ENCODE assay signal across 25 cellular contexts in the genomic region with DNA sequence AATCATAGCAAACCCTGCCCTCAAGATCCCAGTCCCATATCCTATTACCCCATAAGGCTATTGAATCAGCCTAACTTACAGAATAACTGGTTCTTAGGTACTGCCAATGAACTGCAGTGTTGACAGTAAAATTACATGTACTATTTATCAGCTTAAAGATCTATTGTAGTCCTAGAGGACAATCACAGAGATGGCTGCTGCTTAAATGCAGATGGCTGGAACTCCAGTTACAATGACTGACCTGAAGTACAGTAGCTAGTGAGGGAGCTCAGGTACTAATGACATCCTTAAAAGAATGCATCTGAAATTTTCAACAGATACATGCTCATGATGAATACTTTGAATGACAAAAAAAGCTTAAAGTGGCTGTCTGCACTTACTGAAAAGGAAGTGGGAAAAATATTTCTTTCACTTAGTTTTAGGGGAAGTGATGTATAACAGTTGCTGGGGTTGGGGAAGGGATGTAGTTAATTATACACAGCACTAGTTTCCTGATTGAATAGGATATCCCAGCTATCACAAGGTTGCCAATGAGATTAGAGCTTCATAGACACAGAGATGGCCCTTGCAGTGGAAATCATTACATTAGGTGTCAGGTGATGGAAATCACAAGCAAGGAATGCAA. TPM values are rescaled to one million over a fixed set of nuclear protein-coding genes. Genes with fewer than 3 reads are reported as not detected.
"Had no signal": no experiment of that assay in that cellular context is flagged by ENCODE, and none has a peak within 500 bp of the region (broad histone marks: within the 10 kb centered on the region; RNA-seq: fewer than 3 reads in every experiment).

No MANE protein-coding gene starts in this region.

- H3K27me3 Mint-ChIP-seq: brain had no signal

- DNase-seq: activated gamma-delta T cell treated with Interleukin-2 at 50 U/mL for 16 hours; activated T-cell treated with anti-CD3 and anti-CD28 coated beads, Interleukin-2, amount 50 U/mL, for 1 hour; anterior cingulate cortex; dermis blood vessel endothelial cell; effector CD8-positive, alpha-beta T cell; erythroblast; foreskin melanocyte; lower lobe of right lung; naive thymus-derived CD8-positive, alpha-beta T cell; ovary; stimulated activated CD4-positive, alpha-beta T cell treated with anti-CD3 and anti-CD28 coated beads, Interleukin-12 subunit alpha, Interleukin-12 subunit beta, amount 100 ng/mL, for 4 hours; stomach; T-cell had no signal

- H3K4me3 ChIP-seq: lower lobe of right lung, ovary, prostate gland, right atrium auricular region, stomach, suprapubic skin, tibial nerve had no signal

- H3K27me3 ChIP-seq: neutrophil, ovary, right atrium auricular region, stomach, suprapubic skin, tibial nerve had no signal

- H3K27ac Mint-ChIP-seq: activated naive CD4-positive, alpha-beta T cell treated with anti-CD3 and anti-CD28 coated beads, Interleukin-2, amount 50 U/mL, for 24 hours; naive thymus-derived CD8-positive, alpha-beta T cell; T-cell; T-helper 2 cell treated with Interferon-gamma antibody and Interleukin-4, amounts not matched to agents 5 μg/mL and 100 μg/mL, for 36 hours; WTC11 had no signal

- H3K27ac ChIP-seq: lower lobe of right lung, neutrophil, ovary, prostate gland, right atrium auricular region, stomach, suprapubic skin, tibial nerve had no signal

- H3K36me3 ChIP-seq: lower lobe of right lung, neutrophil, ovary, prostate gland, right atrium auricular region, stomach, suprapubic skin, tibial nerve had no signal

- H3K4me1 Mint-ChIP-seq: activated naive CD4-positive, alpha-beta T cell treated with anti-CD3 and anti-CD28 coated beads, Interleukin-2, amount 50 U/mL, for 24 hours; naive thymus-derived CD8-positive, alpha-beta T cell; T-cell had no signal

- ATAC-seq: naive thymus-derived CD8-positive, alpha-beta T cell; T-cell; WTC11 had no signal

- H3K9me3 Mint-ChIP-seq: activated naive CD4-positive, alpha-beta T cell treated with anti-CD3 and anti-CD28 coated beads, Interleukin-2, amount 50 U/mL, for 24 hours; naive thymus-derived CD8-positive, alpha-beta T cell; T-cell; T-helper 2 cell treated with Interferon-gamma antibody and Interleukin-4, amounts not matched to agents 5 μg/mL and 100 μg/mL, for 36 hours had no signal

- FAIRE-seq: keratinocyte, urothelium cell line had no signal

- H3K9me3 ChIP-seq: lower lobe of right lung, neutrophil, ovary, prostate gland, right atrium auricular region, stomach, suprapubic skin, tibial nerve had no signal

- H3K4me1 ChIP-seq: lower lobe of right lung, prostate gland, right atrium auricular region, stomach, suprapubic skin, tibial nerve had no signal

- H3K36me3 Mint-ChIP-seq: activated naive CD4-positive, alpha-beta T cell treated with anti-CD3 and anti-CD28 coated beads, Interleukin-2, amount 50 U/mL, for 24 hours; brain; naive thymus-derived CD8-positive, alpha-beta T cell; T-cell; WTC11 had no signal

- H3K4me3 Mint-ChIP-seq: activated naive CD4-positive, alpha-beta T cell treated with anti-CD3 and anti-CD28 coated beads, Interleukin-2, amount 50 U/mL, for 24 hours; brain; naive thymus-derived CD8-positive, alpha-beta T cell; T-cell; T-helper 2 cell treated with Interferon-gamma antibody and Interleukin-4, amounts not matched to agents 5 μg/mL and 100 μg/mL, for 36 hours; WTC11 had no signal

RNA-seq across cellular contexts. Expression of gene USP26, which starts 42.0 kb away (rescaled TPM):
- total RNA-seq: cardiac septum; dermis blood vessel endothelial cell; lower lobe of right lung; naive thymus-derived CD8-positive, alpha-beta T cell; ovary; right atrium auricular region; stomach; suprapubic skin; T-cell; tibial nerve had no signal
- polyA plus RNA-seq: keratinocyte; naive thymus-derived CD8-positive, alpha-beta T cell; ovary; stomach had no signal
